11 cellular contexts compared by ENCODE assay signal in the genomic region with DNA sequence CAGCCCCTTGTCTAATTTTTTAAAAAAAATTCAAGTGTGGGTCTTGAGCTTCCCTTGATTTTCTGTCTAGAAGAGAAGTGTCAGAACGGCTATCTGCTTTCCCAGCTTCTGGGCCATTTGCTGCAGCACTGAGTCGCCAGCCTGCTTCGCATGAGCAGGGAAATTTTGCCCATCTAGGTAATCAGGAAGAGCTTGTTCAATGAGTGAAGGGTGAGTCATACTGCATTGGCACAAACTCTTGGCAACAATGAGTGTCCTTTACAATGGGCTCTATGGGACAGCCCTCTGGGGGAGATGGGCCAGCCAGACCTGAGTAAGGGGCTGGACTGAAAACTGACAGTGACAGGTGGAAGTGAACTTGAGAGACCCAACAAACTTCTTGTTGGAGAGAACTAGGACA. TPM values are rescaled to one million over a fixed set of nuclear protein-coding genes. Genes with fewer than 3 reads are reported as not detected.
DNase-seq lines count a peak whose midpoint lies in the region; ATAC-seq and TF ChIP-seq lines count a peak whose summit lies in the region.
"Had no signal": no experiment of that assay in that cellular context is flagged by ENCODE, and none has a peak within 500 bp of the region (broad histone marks: within the 10 kb centered on the region; RNA-seq: fewer than 3 reads in every experiment).

No MANE protein-coding gene starts in this region.

- H3K9me3 ChIP-seq in prostate gland = no peaks in the 10 kb centered on the region
- H3K9me3 ChIP-seq: neutrophil had no signal

- H3K36me3 Mint-ChIP-seq in activated naive CD4-positive, alpha-beta T cell treated with anti-CD3 and anti-CD28 coated beads for 36 hours (ENCODE audit: low read depth) = peaks cover 32% of the 10 kb centered on the region

- H3K27me3 Mint-ChIP-seq in activated naive CD4-positive, alpha-beta T cell treated with anti-CD3 and anti-CD28 coated beads for 36 hours (ENCODE audit: low read depth) = no peaks in the 10 kb centered on the region
- no peaks in the 10 kb centered on the region for H3K27me3 Mint-ChIP-seq in stimulated activated naive CD8-positive, alpha-beta T cell treated with anti-CD3 and anti-CD28 coated beads, Interleukin-15, amount 100 ng/mL, for 72 hours

- no peak for TF ChIP-seq CTCF in prostate gland (IDR thresholded peaks at IDR 0.05)

- H3K27ac Mint-ChIP-seq in activated naive CD4-positive, alpha-beta T cell treated with anti-CD3 and anti-CD28 coated beads for 36 hours = peak overlapping the region; percentile 85
- peak overlapping the region; percentile 75 to 85 for H3K27ac Mint-ChIP-seq in stimulated activated naive CD8-positive, alpha-beta T cell treated with anti-CD3 and anti-CD28 coated beads, Interleukin-15, amount 100 ng/mL, for 72 hours

- DNase-seq in activated naive CD4-positive, alpha-beta T cell treated with anti-CD3 and anti-CD28 coated beads for 36 hours = peak; percentile 65
- DNase-seq in activated naive CD4-positive, alpha-beta T cell treated with Interleukin-2 at 50 U/mL for 16 hours = no peak
- DNase-seq in activated CD4-positive, alpha-beta T cell treated with anti-CD3 and anti-CD28 coated beads, Interleukin-2, amount 50 U/mL, for 48 hours = peak; percentile 22 to 38
- DNase-seq in stimulated activated naive CD8-positive, alpha-beta T cell treated with anti-CD3 and anti-CD28 coated beads, Interleukin-15, amount 100 ng/mL, for 72 hours = peak in 1 of 2 donors; percentile 36
- DNase-seq in prostate gland (ENCODE audit: low spot score) = no peak
- DNase-seq: effector CD8-positive, alpha-beta T cell; NCI-H1694 had no signal

- H3K9me3 Mint-ChIP-seq in activated naive CD4-positive, alpha-beta T cell treated with anti-CD3 and anti-CD28 coated beads for 36 hours = no peaks in the 10 kb centered on the region
- no peaks in the 10 kb centered on the region for H3K9me3 Mint-ChIP-seq in stimulated activated naive CD8-positive, alpha-beta T cell treated with anti-CD3 and anti-CD28 coated beads, Interleukin-15, amount 100 ng/mL, for 72 hours

- no peak for TF ChIP-seq POLR2A in prostate gland (IDR thresholded peaks at IDR 0.05)

- H3K4me1 ChIP-seq in prostate gland (replicated peaks) = no peaks in the 10 kb centered on the region

- H3K27me3 ChIP-seq in prostate gland (replicated peaks; ENCODE audit: insufficient read depth) = no peaks in the 10 kb centered on the region
- H3K27me3 ChIP-seq: neutrophil had no signal

- H3K27ac ChIP-seq in prostate gland = no peak overlapping the region
- H3K27ac ChIP-seq: neutrophil had no signal

- no peaks in the 10 kb centered on the region for H3K36me3 ChIP-seq in prostate gland
- H3K36me3 ChIP-seq: neutrophil had no signal

- intact Hi-C loops in activated naive CD4-positive, alpha-beta T cell treated with anti-CD3 and anti-CD28 coated beads for 36 hours (cut with micrococcal nuclease) = loop anchor here (1.0 to 5.0 kb wide), 5 partner anchors 9 to 1767 kb away; a partner anchor contains a TSS
- intact Hi-C loops in prostate gland (cut with DNase I) = loop anchor here (5.0 kb wide), 1 partner anchor 117 kb away; no protein-coding TSS in a partner anchor

- ATAC-seq in esophagus mucosa (peak; percentile 78), HG03521 (IDR thresholded peaks at IDR 0.05; ENCODE audit: unreplicated experiment) (no peak), GM21367 (IDR thresholded peaks at IDR 0.05; ENCODE audit: unreplicated experiment) (no peak)
- ATAC-seq in stimulated activated naive CD8-positive, alpha-beta T cell treated with anti-CD3 and anti-CD28 coated beads, Interleukin-15, amount 100 ng/mL, for 72 hours = no peak

- no peak overlapping the region for H3K4me3 ChIP-seq in prostate gland

- H3K4me3 Mint-ChIP-seq in activated naive CD4-positive, alpha-beta T cell treated with anti-CD3 and anti-CD28 coated beads for 36 hours = peak overlapping the region; percentile 42
- peak overlapping the region; percentile 57 to 80 for H3K4me3 Mint-ChIP-seq in stimulated activated naive CD8-positive, alpha-beta T cell treated with anti-CD3 and anti-CD28 coated beads, Interleukin-15, amount 100 ng/mL, for 72 hours

- CTCF ChIA-PET in activated naive CD4-positive, alpha-beta T cell treated with anti-CD3 and anti-CD28 coated beads for 36 hours (lab: Charles Lee) = interaction anchor here (0.5 to 7.4 kb wide), 9 partner anchors 9 to 89 kb away, joined by 3 to 73 read pairs (median 5); a partner anchor contains a TSS

- peaks cover 73% of the 10 kb centered on the region for H3K4me1 Mint-ChIP-seq in activated naive CD4-positive, alpha-beta T cell treated with anti-CD3 and anti-CD28 coated beads for 36 hours (ENCODE audit: low read depth)
- H3K4me1 Mint-ChIP-seq in stimulated activated naive CD8-positive, alpha-beta T cell treated with anti-CD3 and anti-CD28 coated beads, Interleukin-15, amount 100 ng/mL, for 72 hours = peaks cover 85% of the 10 kb centered on the region

- WGBS in prostate gland = 79% methylated on average over 3 of the region's 3 CpGs

RNA-seq across cellular contexts. Expression of a gene that starts 2.4 kb away (rescaled TPM):
- total RNA-seq in activated naive CD4-positive, alpha-beta T cell treated with anti-CD3 and anti-CD28 coated beads for 36 hours = 10 to 100 TPM; 49.0 to 50.6 TPM
- total RNA-seq in esophagus mucosa = 5.5 TPM
- 10 to 100 TPM in 1 of 2 donors, 1 to 10 TPM in 1; 9.1 to 27.9 TPM for total RNA-seq in prostate gland

RNA-seq across cellular contexts. Expression of a gene that starts 37.3 kb away (rescaled TPM):
- 1 to 10 TPM; 9.1 to 9.9 TPM for total RNA-seq in activated naive CD4-positive, alpha-beta T cell treated with anti-CD3 and anti-CD28 coated beads for 36 hours
- total RNA-seq in esophagus mucosa (1.6 TPM), prostate gland (1 to 10 TPM; 3.3 to 8.3 TPM)

RNA-seq across cellular contexts. Expression of a gene that starts 49.1 kb away (rescaled TPM):
- 1 to 10 TPM; 7.2 to 7.7 TPM for total RNA-seq in activated naive CD4-positive, alpha-beta T cell treated with anti-CD3 and anti-CD28 coated beads for 36 hours
- 2.6 TPM for total RNA-seq in esophagus mucosa
- 10 to 100 TPM; 13.4 to 13.7 TPM for total RNA-seq in prostate gland

Comparison
In these comparisons a context has a peak if more than half of its experiments do, and no peak if none do; other contexts are left out.
1. DNase-seq: peak in activated naive CD4-positive, alpha-beta T cell treated with anti-CD3 and anti-CD28 coated beads for 36 hours (single experiment) and activated CD4-positive, alpha-beta T cell treated with anti-CD3 and anti-CD28 coated beads, Interleukin-2, amount 50 U/mL, for 48 hours (2 of 2); none in activated naive CD4-positive, alpha-beta T cell treated with Interleukin-2 at 50 U/mL for 16 hours (single experiment) and prostate gland (single experiment).